16 cellular contexts compared by ENCODE assay signal in genomic region chr11:71096751-71097388, GRCh38.
DNase-seq lines count a peak whose midpoint lies in the region; ATAC-seq and TF ChIP-seq lines count a peak whose summit lies in the region.
"Had no signal": no experiment of that assay in that cellular context is flagged by ENCODE, and none has a peak within 500 bp of the region (broad histone marks: within the 10 kb centered on the region; RNA-seq: fewer than 3 reads in every experiment).

No MANE protein-coding gene starts in this region.

- intact Hi-C loops in lower lobe of right lung (cut with DNase I): no loop called here

- H2BK15ac ChIP-seq in neuronal stem cell (ENCODE audit: low read length): no peak overlapping the region

- no peak overlapping the region for H3K4me2 ChIP-seq in neuronal stem cell (ENCODE audit: insufficient read depth, low read length, poor library complexity, severe bottlenecking)

- no peak overlapping the region for H3K14ac ChIP-seq in neuronal stem cell (ENCODE audit: low read length)

- no peak overlapping the region for H3K27ac Mint-ChIP-seq in chondrocyte (ENCODE audit: unreplicated experiment)
- H3K27ac Mint-ChIP-seq in activated CD8-positive, alpha-beta T cell treated with anti-CD3 and anti-CD28 coated beads, Interleukin-2, amount 10 ng/mL, durations not matched to agents 7 days and 5 days: no peak overlapping the region

- H3K18ac ChIP-seq in neuronal stem cell (ENCODE audit: low read length): no peak overlapping the region

- CTCF ChIA-PET in activated CD8-positive, alpha-beta T cell treated with anti-CD3 and anti-CD28 coated beads, Interleukin-2, amount 10 ng/mL, durations not matched to agents 7 days and 5 days (lab: Charles Lee): no interaction called here

- H3K23ac ChIP-seq in neuronal stem cell (ENCODE audit: low read depth, low read length, poor library complexity): no peak overlapping the region

- H3K27ac ChIP-seq in neuronal stem cell (replicated peaks; ENCODE audit: low read length): no peak overlapping the region
- H3K27ac ChIP-seq in lower lobe of right lung: no peak overlapping the region
- H3K27ac ChIP-seq: HL-60 had no signal

- peak overlapping the region; percentile 86 for H2AK5ac ChIP-seq in neuronal stem cell (ENCODE audit: low read depth, low read length)

- no peaks in the 10 kb centered on the region for H3K4me1 Mint-ChIP-seq in chondrocyte (ENCODE audit: low read depth)
- H3K4me1 Mint-ChIP-seq in activated CD8-positive, alpha-beta T cell treated with anti-CD3 and anti-CD28 coated beads, Interleukin-2, amount 10 ng/mL, durations not matched to agents 7 days and 5 days (ENCODE audit: low read depth): no peaks in the 10 kb centered on the region

- WGBS in neuronal stem cell (ENCODE audit: extremely low coverage in 2 of 2, insufficient read length in 2 of 2, insufficient replicate concordance in 1 of 2), 2 donors: no CpG with 5 or more reads among the region's 10 CpGs

- H3K4me1 ChIP-seq in neuronal stem cell (ENCODE audit: control insufficient read depth in 2 of 2, insufficient read depth in 1 of 2, low read depth in 1 of 2, low read length in 2 of 2): peaks cover 0 to 3% of the 10 kb centered on the region in 2 donors
- no peaks in the 10 kb centered on the region for H3K4me1 ChIP-seq in lower lobe of right lung
- H3K4me1 ChIP-seq: Caco-2 had no signal

- ATAC-seq in HG02885 (IDR thresholded peaks at IDR 0.05; ENCODE audit: poor library complexity, unreplicated experiment): no peak
- ATAC-seq in lower lobe of right lung: no peak
- no peak for ATAC-seq in activated CD8-positive, alpha-beta T cell treated with anti-CD3 and anti-CD28 coated beads, Interleukin-2, amount 10 ng/mL, durations not matched to agents 7 days and 5 days

- no peak overlapping the region for H2BK120ac ChIP-seq in neuronal stem cell (ENCODE audit: low read depth, low read length)

- H3K36me3 Mint-ChIP-seq in chondrocyte (ENCODE audit: low read depth): no peaks in the 10 kb centered on the region
- no peaks in the 10 kb centered on the region for H3K36me3 Mint-ChIP-seq in activated CD8-positive, alpha-beta T cell treated with anti-CD3 and anti-CD28 coated beads, Interleukin-2, amount 10 ng/mL, durations not matched to agents 7 days and 5 days (ENCODE audit: low read depth)

- no peak overlapping the region for H3K4me3 Mint-ChIP-seq in chondrocyte (ENCODE audit: unreplicated experiment)
- H3K4me3 Mint-ChIP-seq in activated CD8-positive, alpha-beta T cell treated with anti-CD3 and anti-CD28 coated beads, Interleukin-2, amount 10 ng/mL, durations not matched to agents 7 days and 5 days: no peak overlapping the region

- in situ Hi-C loops in ACHN (cut with HindIII; ENCODE audit: low pct_ligation_motif_present, low pct_unique_long_range_greater_than_20kb, low sequenced_read_pairs): no loop called here

- H3K27me3 ChIP-seq in neuronal stem cell (ENCODE audit: control insufficient read depth in 3 of 3, insufficient read depth in 3 of 3, low read depth in 1 of 3, low read length in 3 of 3): peaks cover 0 to 9% (median 3%) of the 10 kb centered on the region in 3 experiments
- H3K27me3 ChIP-seq in lower lobe of right lung (ENCODE audit: low read depth): no peaks in the 10 kb centered on the region

- H3K79me1 ChIP-seq in neuronal stem cell (ENCODE audit: low read depth, low read length): peaks cover 5% of the 10 kb centered on the region

- H4K8ac ChIP-seq in neuronal stem cell (ENCODE audit: low read depth, low read length): no peak overlapping the region

- POLR2A ChIA-PET in activated CD8-positive, alpha-beta T cell treated with anti-CD3 and anti-CD28 coated beads, Interleukin-2, amount 10 ng/mL, durations not matched to agents 7 days and 5 days (lab: Charles Lee): no interaction called here

- H4K91ac ChIP-seq in neuronal stem cell (ENCODE audit: low read depth, low read length, poor library complexity): no peak overlapping the region

- H3K9me3 Mint-ChIP-seq in chondrocyte (ENCODE audit: low read depth): no peaks in the 10 kb centered on the region
- H3K9me3 Mint-ChIP-seq in activated CD8-positive, alpha-beta T cell treated with anti-CD3 and anti-CD28 coated beads, Interleukin-2, amount 10 ng/mL, durations not matched to agents 7 days and 5 days (ENCODE audit: insufficient read depth): no peaks in the 10 kb centered on the region

- H3K4ac ChIP-seq in neuronal stem cell (ENCODE audit: low read length): no peak overlapping the region

- no peak overlapping the region for H2AFZ ChIP-seq in neuronal stem cell (ENCODE audit: low read length)

- H3K9me3 ChIP-seq in neuronal stem cell (replicated peaks in 1 of 2; ENCODE audit: control insufficient read depth in 2 of 2, insufficient read depth in 1 of 2, low read depth in 1 of 2, low read length in 2 of 2) (peaks cover 0 to 7% of the 10 kb centered on the region in 2 donors), lower lobe of right lung (no peaks in the 10 kb centered on the region)
- H3K9me3 ChIP-seq: Caco-2 had no signal

- TF ChIP-seq CTCF in chondrocyte (IDR thresholded peaks at IDR 0.05) (no peak), lower lobe of right lung (IDR thresholded peaks at IDR 0.05) (no peak)

- peak; percentile 55 for DNase-seq in ACHN
- DNase-seq in M059J (ENCODE audit: low read depth): peak; percentile 46
- DNase-seq in chondrocyte (ENCODE audit: low spot score): peak; percentile 55
- DNase-seq in neuronal stem cell (ENCODE audit: low spot score): no peak
- no peak for DNase-seq in lower lobe of right lung
- no peak for DNase-seq in activated CD8-positive, alpha-beta T cell treated with anti-CD3 and anti-CD28 coated beads, Interleukin-2, amount 10 ng/mL, durations not matched to agents 7 days and 5 days
- DNase-seq in NCI-H69 (lab: John Stamatoyannopoulos, UW): no peak
- DNase-seq: AML-193, KBM-7, MM.1S, NCI-H1105, NCI-H187 treated with DMSO at 0.1 percent for 48 hours, NCI-H510A had no signal

- H3K4me3 ChIP-seq in neuronal stem cell (ENCODE audit: low read length in 2 of 2) (no peak overlapping the region), lower lobe of right lung (no peak overlapping the region)

- H3K27me3 Mint-ChIP-seq in chondrocyte (ENCODE audit: low read depth): peaks cover 64% of the 10 kb centered on the region
- no peaks in the 10 kb centered on the region for H3K27me3 Mint-ChIP-seq in activated CD8-positive, alpha-beta T cell treated with anti-CD3 and anti-CD28 coated beads, Interleukin-2, amount 10 ng/mL, durations not matched to agents 7 days and 5 days (ENCODE audit: low read depth)

- no peak overlapping the region for H2BK12ac ChIP-seq in neuronal stem cell (ENCODE audit: low read length)

- H3K9ac ChIP-seq in neuronal stem cell (ENCODE audit: low read depth, low read length, poor library complexity): no peak overlapping the region

- peaks cover 0 to 3% of the 10 kb centered on the region in 2 donors for H3K36me3 ChIP-seq in neuronal stem cell (replicated peaks in 1 of 2; ENCODE audit: control insufficient read depth in 2 of 2, insufficient read depth in 2 of 2, low read length in 2 of 2)
- peaks cover 2% of the 10 kb centered on the region for H3K36me3 ChIP-seq in lower lobe of right lung

- H2BK5ac ChIP-seq in neuronal stem cell (ENCODE audit: low read length): no peak overlapping the region

Comparison
In these comparisons a context has a peak if more than half of its experiments do, and no peak if none do; other contexts are left out.
1. DNase-seq: peak in ACHN (single experiment), M059J (single experiment) and chondrocyte (single experiment); none in neuronal stem cell (single experiment), lower lobe of right lung (single experiment), activated CD8-positive, alpha-beta T cell treated with anti-CD3 and anti-CD28 coated beads, Interleukin-2, amount 10 ng/mL, durations not matched to agents 7 days and 5 days (single experiment) and NCI-H69 (single experiment).